Comparison of ENCODE assay signal across 14 cellular contexts in the genomic region with DNA sequence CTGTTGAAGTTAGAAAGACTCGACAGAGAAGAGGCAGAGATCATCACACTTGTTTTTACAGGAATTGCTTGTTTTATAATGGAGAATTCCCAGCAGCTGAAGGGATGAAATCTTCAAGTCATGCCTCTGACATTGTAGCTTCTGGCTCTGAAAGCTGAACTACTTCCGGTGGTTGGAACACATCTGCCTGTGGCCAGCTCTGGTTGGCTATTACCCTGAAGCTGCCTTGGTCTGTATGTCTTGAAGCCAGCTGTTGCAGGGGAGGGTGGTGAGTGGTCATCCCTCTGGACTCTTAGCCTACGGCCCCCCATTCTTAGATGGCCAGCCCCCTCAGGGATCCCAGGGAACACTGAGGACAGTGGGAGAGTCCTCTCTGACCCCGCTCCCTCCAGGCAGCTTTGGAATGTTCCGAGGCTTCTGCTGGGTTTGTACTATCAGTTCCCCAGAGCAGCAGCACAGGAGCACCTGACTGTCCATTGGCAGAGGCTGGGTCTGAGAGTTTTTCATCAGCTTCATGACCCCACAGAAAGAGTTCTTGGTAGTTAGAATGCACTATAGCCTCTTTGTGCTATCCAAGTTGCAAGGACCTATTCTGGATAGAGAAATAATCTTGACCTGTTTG.
"Had no signal": no experiment of that assay in that cellular context is flagged by ENCODE, and none has a peak within 500 bp of the region (broad histone marks: within the 10 kb centered on the region; RNA-seq: fewer than 3 reads in every experiment).

No MANE protein-coding gene starts in this region.

- H3K4me2 ChIP-seq: smooth muscle cell had no signal

- ATAC-seq: activated CD4-positive, CD25-positive, alpha-beta regulatory T cell treated with anti-CD3 and anti-CD28 coated beads, Interleukin-2, amount 50 U/mL, for 24 hours had no signal

- H3K4me3 ChIP-seq: esophagus squamous epithelium, smooth muscle cell, transverse colon, vagina had no signal

- FAIRE-seq: endothelial cell of umbilical vein had no signal

- H3K27ac ChIP-seq: esophagus squamous epithelium, transverse colon, vagina had no signal

- DNase-seq: activated naive CD8-positive, alpha-beta T cell treated with anti-CD3 and anti-CD28 coated beads for 36 hours; cortex of kidney; effector CD8-positive, alpha-beta T cell; esophagus squamous epithelium; mesendoderm; stimulated activated CD4-positive, alpha-beta T cell treated with anti-CD3 and anti-CD28 coated beads, Interleukin-4, amount 100 ng/mL, for 4 hours; stimulated activated CD8-positive, alpha-beta memory T cell treated with anti-CD3 and anti-CD28 coated beads, Interleukin-4, amount 100 ng/mL, for 48 hours; stimulated activated naive CD4-positive, alpha-beta T cell treated with Interleukin-2 at 50 U/mL for 16 hours; substantia nigra; transverse colon had no signal

- H3K36me3 ChIP-seq: transverse colon, vagina had no signal

- H3K27me3 ChIP-seq: transverse colon, vagina had no signal

- H3K4me1 ChIP-seq: esophagus squamous epithelium, transverse colon, vagina had no signal

- H3K9me3 ChIP-seq: esophagus squamous epithelium, transverse colon, vagina had no signal
